Comparison of ENCODE assay signal across 10 cellular contexts in genomic region chr13:21330126-21330861, GRCh38.
DNase-seq lines count a peak whose midpoint lies in the region; ATAC-seq, FAIRE-seq and TF ChIP-seq lines count a peak whose summit lies in the region.
"Had no signal": no experiment of that assay in that cellular context is flagged by ENCODE, and none has a peak within 500 bp of the region (broad histone marks: within the 10 kb centered on the region; RNA-seq: fewer than 3 reads in every experiment).

No MANE protein-coding gene starts in this region.

- H3K36me3 ChIP-seq in CD8-positive, alpha-beta T cell (ENCODE audit: insufficient read depth, low read length) = no peaks in the 10 kb centered on the region
- H3K36me3 ChIP-seq in small intestine (ENCODE audit: control insufficient read depth in 2 of 2, insufficient read depth in 2 of 2, low read length in 2 of 2) = no peaks in the 10 kb centered on the region

- TF ChIP-seq POLR2A in H54 (IDR thresholded peaks at IDR 0.05; ENCODE audit: low read depth, low read length) = no peak

- ATAC-seq in CD8-positive, alpha-beta T cell = no peak
- ATAC-seq in GM19043 (IDR thresholded peaks at IDR 0.05; ENCODE audit: low read depth, unreplicated experiment) (peak; percentile 60), HG02938 (IDR thresholded peaks at IDR 0.05; ENCODE audit: unreplicated experiment) (peak; percentile 82)

- H3K4me1 ChIP-seq in CD8-positive, alpha-beta T cell (ENCODE audit: insufficient read depth, low read length) = peaks cover 3% of the 10 kb centered on the region
- no peaks in the 10 kb centered on the region for H3K4me1 ChIP-seq in small intestine (ENCODE audit: control insufficient read depth in 2 of 2, insufficient read depth in 1 of 2, low read depth in 1 of 2, low read length in 1 of 2)

- no peak for TF ChIP-seq CTCF in CD8-positive, alpha-beta T cell (IDR thresholded peaks at IDR 0.05)

- POLR2A ChIA-PET in CD8-positive, alpha-beta T cell (lab: Charles Lee) = no interaction called here

- H3K4me3 ChIP-seq in CD8-positive, alpha-beta T cell (ENCODE audit: low read depth, low read length) = no peak overlapping the region
- no peak overlapping the region for H3K4me3 ChIP-seq in small intestine (ENCODE audit: low read depth in 1 of 2, low read length in 2 of 2)

- peaks cover 6% of the 10 kb centered on the region for H3K36me3 Mint-ChIP-seq in CD8-positive, alpha-beta T cell
- H3K36me3 Mint-ChIP-seq in T-helper 2 cell treated with Interferon-gamma antibody and Interleukin-4, amounts not matched to agents 5 μg/mL and 100 μg/mL, for 36 hours (ENCODE audit: low read depth) = peaks cover 19% of the 10 kb centered on the region

- H3K9me3 ChIP-seq in CD8-positive, alpha-beta T cell (ENCODE audit: low read length) = no peaks in the 10 kb centered on the region
- H3K9me3 ChIP-seq in small intestine (ENCODE audit: control insufficient read depth, low read depth) = no peaks in the 10 kb centered on the region

- H3K27ac Mint-ChIP-seq in CD8-positive, alpha-beta T cell = peak overlapping the region; percentile 4
- H3K27ac Mint-ChIP-seq in T-helper 2 cell treated with Interferon-gamma antibody and Interleukin-4, amounts not matched to agents 5 μg/mL and 100 μg/mL, for 36 hours = peak overlapping the region; percentile 60

- 52 to 63% (median 55%) methylated on average over 8 of the region's 8 CpGs for WGBS in small intestine, 3 donors

- H3K27me3 ChIP-seq in CD8-positive, alpha-beta T cell (ENCODE audit: insufficient read depth, low read length) = no peaks in the 10 kb centered on the region
- no peaks in the 10 kb centered on the region for H3K27me3 ChIP-seq in small intestine (ENCODE audit: control insufficient read depth in 2 of 2, insufficient read depth in 2 of 2, low read length in 2 of 2)

- H3K27ac ChIP-seq in CD8-positive, alpha-beta T cell (ENCODE audit: low read depth, low read length) = no peak overlapping the region
- no peak overlapping the region for H3K27ac ChIP-seq in small intestine (ENCODE audit: low read depth in 1 of 2, low read length in 1 of 2)

- DNase-seq in CD8-positive, alpha-beta T cell = peak in 1 of 7 experiments; percentile 42
- peak; percentile 18 for DNase-seq in T-helper 2 cell treated with Interferon-gamma antibody and Interleukin-4, amounts not matched to agents 5 μg/mL and 100 μg/mL, for 36 hours (ENCODE audit: low spot score)
- no peak for DNase-seq in small intestine
- DNase-seq in NCI-H526 treated with DMSO at 0.1 percent for 48 hours (lab: John Stamatoyannopoulos, UW) = no peak
- DNase-seq in H54 (ENCODE audit: insufficient read length, low spot score) = no peak
- no peak for DNase-seq in COR-L47 (lab: John Stamatoyannopoulos, UW)
- DNase-seq: DMS153, KBM-7 had no signal

- CTCF ChIA-PET in CD8-positive, alpha-beta T cell (lab: Charles Lee) = no interaction called here

- H3K27me3 Mint-ChIP-seq in CD8-positive, alpha-beta T cell (ENCODE audit: low read depth) = no peaks in the 10 kb centered on the region
- no peaks in the 10 kb centered on the region for H3K27me3 Mint-ChIP-seq in T-helper 2 cell treated with Interferon-gamma antibody and Interleukin-4, amounts not matched to agents 5 μg/mL and 100 μg/mL, for 36 hours (ENCODE audit: low read depth)

- H3K4me3 Mint-ChIP-seq in CD8-positive, alpha-beta T cell = peak overlapping the region; percentile 11
- peak overlapping the region; percentile 33 for H3K4me3 Mint-ChIP-seq in T-helper 2 cell treated with Interferon-gamma antibody and Interleukin-4, amounts not matched to agents 5 μg/mL and 100 μg/mL, for 36 hours

- peaks cover 10% of the 10 kb centered on the region for H3K4me1 Mint-ChIP-seq in CD8-positive, alpha-beta T cell (ENCODE audit: low read depth)
- peaks cover 38% of the 10 kb centered on the region for H3K4me1 Mint-ChIP-seq in T-helper 2 cell treated with Interferon-gamma antibody and Interleukin-4, amounts not matched to agents 5 μg/mL and 100 μg/mL, for 36 hours (ENCODE audit: low read depth)

- FAIRE-seq in small intestine (lab: Jason Lieb, UNC) (no peak), H54 (lab: Jason Lieb, UNC) (no peak)

- H3K9me3 Mint-ChIP-seq in CD8-positive, alpha-beta T cell = no peaks in the 10 kb centered on the region
- H3K9me3 Mint-ChIP-seq in T-helper 2 cell treated with Interferon-gamma antibody and Interleukin-4, amounts not matched to agents 5 μg/mL and 100 μg/mL, for 36 hours = no peaks in the 10 kb centered on the region

- intact Hi-C loops in CD8-positive, alpha-beta T cell (cut with DNase I, micrococcal nuclease) = no loop called here
